In genomic region chr12:101706403-101706802, GRCh38 we compare ENCODE assay signal across 23 cellular contexts. TPM values are rescaled to one million over a fixed set of nuclear protein-coding genes. Genes with fewer than 3 reads are reported as not detected.
DNase-seq lines count a peak whose midpoint lies in the region; ATAC-seq, FAIRE-seq and TF ChIP-seq lines count a peak whose summit lies in the region.
"Had no signal": no experiment of that assay in that cellular context is flagged by ENCODE, and none has a peak within 500 bp of the region (broad histone marks: within the 10 kb centered on the region; RNA-seq: fewer than 3 reads in every experiment).

No MANE protein-coding gene starts in this region.

- BruUV-seq in HepG2 (replicated peaks; lab: Mats Ljungman, UMichigan): no TSS peak

- no peaks in the 10 kb centered on the region for H3K9me3 Mint-ChIP-seq in activated naive CD4-positive, alpha-beta T cell treated with anti-CD3 and anti-CD28 coated beads, Interleukin-2, amount 10 ng/mL, durations not matched to agents 7 days and 5 days
- H3K9me3 Mint-ChIP-seq: CD4-positive, alpha-beta memory T cell had no signal

- H3K4me1 Mint-ChIP-seq in activated naive CD4-positive, alpha-beta T cell treated with anti-CD3 and anti-CD28 coated beads, Interleukin-2, amount 10 ng/mL, durations not matched to agents 7 days and 5 days: peaks cover 18% of the 10 kb centered on the region

- 100% methylated on average over 1 of the region's 1 CpG for WGBS in HepG2 (ENCODE audit: low lambda C conversion rate)
- WGBS in right lobe of liver (ENCODE audit: insufficient coverage, low coverage, low lambda C conversion rate, missing lambda C conversion rate): 100% methylated on average over 1 of the region's 1 CpG
- WGBS in hepatocyte (ENCODE audit: low lambda C conversion rate, missing lambda C conversion rate): 95% methylated on average over 1 of the region's 1 CpG
- WGBS in SK-N-SH (ENCODE audit: low lambda C conversion rate): 100% methylated on average over 1 of the region's 1 CpG

- TF ChIP-seq CTCF in HepG2 (CRISPR knock-in tag; IDR thresholded peaks at IDR 0.05) (no peak), right lobe of liver (IDR thresholded peaks at IDR 0.05) (no peak), OCI-LY1 (IDR thresholded peaks at IDR 0.05; ENCODE audit: low read length) (no peak), hepatocyte (IDR thresholded peaks at IDR 0.05; ENCODE audit: poor library complexity) (no peak), SK-N-SH (IDR thresholded peaks at IDR 0.05) (no peak)

- no peaks in the 10 kb centered on the region for H3K9me2 ChIP-seq in OCI-LY1 (ENCODE audit: low read depth, low read length)
- H3K9me2 ChIP-seq in hepatocyte (replicated peaks; ENCODE audit: insufficient read depth): no peaks in the 10 kb centered on the region
- no peaks in the 10 kb centered on the region for H3K9me2 ChIP-seq in SK-N-SH

- no peaks in the 10 kb centered on the region for H3K27me3 ChIP-seq in HepG2 (ENCODE audit: control insufficient read depth in 1 of 2, insufficient read depth in 2 of 2, low read length in 2 of 2)
- H3K27me3 ChIP-seq in right lobe of liver: no peaks in the 10 kb centered on the region
- H3K27me3 ChIP-seq in OCI-LY1 (ENCODE audit: insufficient read depth, low read length): no peaks in the 10 kb centered on the region
- no peaks in the 10 kb centered on the region for H3K27me3 ChIP-seq in hepatocyte
- no peaks in the 10 kb centered on the region for H3K27me3 ChIP-seq in SK-N-SH (ENCODE audit: insufficient read depth)
- H3K27me3 ChIP-seq: BE2C; BLaER1 treated with 17β-estradiol and CSF1 and Interleukin-3, amounts not matched to agents 10 nM and 100 nM had no signal

- no peak for TF ChIP-seq EP300 in HepG2 (IDR thresholded peaks at IDR 0.05; ENCODE audit: low read depth in 2 of 2, low read length in 2 of 2)
- no peak for TF ChIP-seq EP300 in HepG2 (CRISPR knock-in tag; IDR thresholded peaks at IDR 0.05; ENCODE audit: borderline replicate concordance)
- no peak for TF ChIP-seq EP300 in SK-N-SH (IDR thresholded peaks at IDR 0.05; ENCODE audit: borderline replicate concordance in 1 of 2, low read depth in 1 of 2, low read length in 1 of 2)

- H3K79me2 ChIP-seq in HepG2 (ENCODE audit: insufficient read depth, low read length): peaks cover 85% of the 10 kb centered on the region
- H3K79me2 ChIP-seq in OCI-LY1 (ENCODE audit: insufficient read depth, low read length): peaks cover 84% of the 10 kb centered on the region
- peaks cover 86% of the 10 kb centered on the region for H3K79me2 ChIP-seq in hepatocyte
- H3K79me2 ChIP-seq in SK-N-SH (ENCODE audit: insufficient read depth): peaks cover 7% of the 10 kb centered on the region; the same call in 1 of the 2 replicates

- H3K36me3 Mint-ChIP-seq in activated naive CD4-positive, alpha-beta T cell treated with anti-CD3 and anti-CD28 coated beads, Interleukin-2, amount 10 ng/mL, durations not matched to agents 7 days and 5 days: no peaks in the 10 kb centered on the region
- H3K36me3 Mint-ChIP-seq: CD4-positive, alpha-beta memory T cell had no signal

- peaks cover 78% of the 10 kb centered on the region for H3K4me1 ChIP-seq in HepG2 (ENCODE audit: insufficient read depth, low read length)
- peaks cover 0 to 64% (median 0%) of the 10 kb centered on the region in 4 donors for H3K4me1 ChIP-seq in right lobe of liver
- peaks cover 37% of the 10 kb centered on the region for H3K4me1 ChIP-seq in OCI-LY1 (ENCODE audit: insufficient read depth, low read length, severe bottlenecking)
- H3K4me1 ChIP-seq in hepatocyte (ENCODE audit: insufficient read depth): peaks cover 17% of the 10 kb centered on the region
- H3K4me1 ChIP-seq in SK-N-SH (ENCODE audit: control insufficient read depth in 1 of 2, insufficient read depth in 2 of 2, low read depth in 1 of 2, low read length in 1 of 2): no peaks in the 10 kb centered on the region
- H3K4me1 ChIP-seq: A549, BE2C had no signal

- no peak overlapping the region for H3K27ac Mint-ChIP-seq in activated naive CD4-positive, alpha-beta T cell treated with anti-CD3 and anti-CD28 coated beads, Interleukin-2, amount 10 ng/mL, durations not matched to agents 7 days and 5 days
- H3K27ac Mint-ChIP-seq: CD4-positive, alpha-beta memory T cell had no signal

- H3K4me3 ChIP-seq in HepG2 (replicated peaks in 1 of 3; ENCODE audit: insufficient read depth in 1 of 3, low read depth in 2 of 3, low read length in 3 of 3) (no peak overlapping the region), right lobe of liver (no peak overlapping the region), OCI-LY1 (ENCODE audit: low read depth, low read length, poor library complexity, severe bottlenecking) (no peak overlapping the region), hepatocyte (no peak overlapping the region), SK-N-SH (ENCODE audit: low read depth in 2 of 2, low read length in 1 of 2) (no peak overlapping the region)
- H3K4me3 ChIP-seq: A549; BLaER1 treated with 17β-estradiol and CSF1 and Interleukin-3, amounts not matched to agents 10 nM and 100 nM; HAP-1 had no signal

- no peaks in the 10 kb centered on the region for H3K9me3 ChIP-seq in HepG2 (ENCODE audit: low read length)
- H3K9me3 ChIP-seq in right lobe of liver: no peaks in the 10 kb centered on the region
- no peaks in the 10 kb centered on the region for H3K9me3 ChIP-seq in OCI-LY1 (ENCODE audit: low read length)
- H3K9me3 ChIP-seq in hepatocyte (ENCODE audit: low read depth): no peaks in the 10 kb centered on the region
- H3K9me3 ChIP-seq in SK-N-SH: no peaks in the 10 kb centered on the region
- H3K9me3 ChIP-seq: A549; BE2C; BLaER1 treated with 17β-estradiol and CSF1 and Interleukin-3, amounts not matched to agents 10 nM and 100 nM; HAP-1 had no signal

- no peak overlapping the region for H3K4me2 ChIP-seq in HepG2 (ENCODE audit: low read depth, low read length)
- no peak overlapping the region; the same call in 1 of the 2 replicates for H3K4me2 ChIP-seq in OCI-LY1 (ENCODE audit: low read length)
- H3K4me2 ChIP-seq in hepatocyte: peak overlapping the region; percentile 24
- H3K4me2 ChIP-seq in SK-N-SH: no peak overlapping the region
- H3K4me2 ChIP-seq: A549; BLaER1 treated with 17β-estradiol and CSF1 and Interleukin-3, amounts not matched to agents 10 nM and 100 nM had no signal

- ATAC-seq in HepG2 (no peak), right lobe of liver (no peak)

- H3K36me3 ChIP-seq in HepG2 (replicated peaks in 1 of 2; ENCODE audit: control insufficient read depth in 1 of 2, insufficient read depth in 2 of 2, low read length in 2 of 2): peaks cover 2 to 10% of the 10 kb centered on the region in 2 experiments; a peak in 3 of 5 replicates
- H3K36me3 ChIP-seq in right lobe of liver: no peaks in the 10 kb centered on the region
- peaks cover 12% of the 10 kb centered on the region for H3K36me3 ChIP-seq in OCI-LY1 (ENCODE audit: insufficient read depth, low read length)
- H3K36me3 ChIP-seq in hepatocyte (replicated peaks; ENCODE audit: insufficient read depth, low read depth): no peaks in the 10 kb centered on the region
- H3K36me3 ChIP-seq in SK-N-SH (replicated peaks in 1 of 2; ENCODE audit: control insufficient read depth in 1 of 2, insufficient read depth in 2 of 2, low read length in 1 of 2): no peaks in the 10 kb centered on the region
- H3K36me3 ChIP-seq: BE2C had no signal

- H3K4me3 Mint-ChIP-seq in activated naive CD4-positive, alpha-beta T cell treated with anti-CD3 and anti-CD28 coated beads, Interleukin-2, amount 10 ng/mL, durations not matched to agents 7 days and 5 days: no peak overlapping the region
- H3K4me3 Mint-ChIP-seq: CD4-positive, alpha-beta memory T cell had no signal

- TF ChIP-seq POLR2A in HepG2 (IDR thresholded peaks at IDR 0.05; ENCODE audit: insufficient read depth in 1 of 2, low read depth in 2 of 2, low read length in 2 of 2): no peak
- no peak for TF ChIP-seq POLR2A in right lobe of liver (IDR thresholded peaks at IDR 0.05)

- H3K9ac ChIP-seq in HepG2 (ENCODE audit: insufficient read depth, low read depth, low read length) (no peak overlapping the region), OCI-LY1 (ENCODE audit: low read length) (no peak overlapping the region), SK-N-SH (no peak overlapping the region)
- H3K9ac ChIP-seq: BLaER1 treated with 17β-estradiol and CSF1 and Interleukin-3, amounts not matched to agents 10 nM and 100 nM had no signal

- H3K27me3 Mint-ChIP-seq in activated naive CD4-positive, alpha-beta T cell treated with anti-CD3 and anti-CD28 coated beads, Interleukin-2, amount 10 ng/mL, durations not matched to agents 7 days and 5 days: no peaks in the 10 kb centered on the region
- H3K27me3 Mint-ChIP-seq: CD4-positive, alpha-beta memory T cell had no signal

- H3K27ac ChIP-seq in HepG2 (ENCODE audit: extremely low read length, insufficient read depth, low read length): no peak overlapping the region
- H3K27ac ChIP-seq in right lobe of liver: no peak overlapping the region
- peak overlapping the region; percentile 2 for H3K27ac ChIP-seq in OCI-LY1 (ENCODE audit: low read depth, low read length, poor library complexity, severe bottlenecking)
- no peak overlapping the region for H3K27ac ChIP-seq in hepatocyte
- no peak overlapping the region for H3K27ac ChIP-seq in SK-N-SH (ENCODE audit: low read depth in 2 of 2, low read length in 1 of 2)
- H3K27ac ChIP-seq: A549; BLaER1 treated with 17β-estradiol and CSF1 and Interleukin-3, amounts not matched to agents 10 nM and 100 nM had no signal

- H2AFZ ChIP-seq in HepG2 (ENCODE audit: low read length) (no peak overlapping the region), OCI-LY1 (ENCODE audit: low read length) (no peak overlapping the region), hepatocyte (no peak overlapping the region), SK-N-SH (ENCODE audit: low read depth) (no peak overlapping the region)

- POLR2A ChIA-PET in HepG2 (lab: Yijun Ruan, JAX) (no interaction called here), SK-N-SH (lab: Yijun Ruan, JAX) (no interaction called here)

- no peak for TF ChIP-seq RAD21 in HepG2 (CRISPR knock-in tag; IDR thresholded peaks at IDR 0.05)
- TF ChIP-seq RAD21 in SK-N-SH (IDR thresholded peaks at IDR 0.05; ENCODE audit: low read length): no peak

- DNase-seq in HepG2 (ENCODE audit: low spot score) (no peak), right lobe of liver (no peak), hepatocyte (ENCODE audit: low spot score) (no peak), SK-N-SH (no peak), amniotic stem cell (lab: John Stamatoyannopoulos, UW) (no peak)
- DNase-seq in activated naive CD4-positive, alpha-beta T cell treated with anti-CD3 and anti-CD28 coated beads, Interleukin-2, amount 10 ng/mL, durations not matched to agents 7 days and 5 days: no peak
- DNase-seq: 8988T; ACHN; AML-193; BE2C; Calu3; CD4-positive, alpha-beta memory T cell; COR-L47; DMS53; GOT3 had no signal

- in situ Hi-C loops in HepG2 (cut with HindIII; ENCODE audit: extremely low pct_ligation_motif_present, low pct_unique_long_range_greater_than_20kb): no loop called here

- H3F3A ChIP-seq in OCI-LY1 (ENCODE audit: insufficient read depth, low read length) (no peaks in the 10 kb centered on the region), SK-N-SH (replicated peaks; ENCODE audit: insufficient read depth) (no peaks in the 10 kb centered on the region)

- intact Hi-C loops in HepG2 (cut with micrococcal nuclease; ENCODE audit: unreplicated experiment): no loop called here
- intact Hi-C loops in right lobe of liver (cut with DNase I): no loop called here

- CTCF ChIA-PET in HepG2 (lab: Yijun Ruan, JAX; ENCODE audit: low intra/inter-chr PET ratio, low total read pairs): no interaction called here
- CTCF ChIA-PET in SK-N-SH (lab: Yijun Ruan, JAX): interaction anchor here (1.9 kb wide), 1 partner anchor 67 kb away, joined by 6 read pairs; no protein-coding TSS in a partner anchor
- CTCF ChIA-PET in activated naive CD4-positive, alpha-beta T cell treated with anti-CD3 and anti-CD28 coated beads, Interleukin-2, amount 10 ng/mL, durations not matched to agents 7 days and 5 days (lab: Charles Lee): no interaction called here

- FAIRE-seq in HepG2 (lab: Jason Lieb, UNC): no peak
- FAIRE-seq: A549, G401.6, GM12892, H54 had no signal

- H4K20me1 ChIP-seq in HepG2 (ENCODE audit: insufficient read depth, low read length) (peaks cover 30% of the 10 kb centered on the region), OCI-LY1 (ENCODE audit: insufficient read depth, low read length) (no peaks in the 10 kb centered on the region), hepatocyte (ENCODE audit: insufficient read depth, poor library complexity, severe bottlenecking) (peaks cover 35% of the 10 kb centered on the region), SK-N-SH (ENCODE audit: insufficient read depth) (no peaks in the 10 kb centered on the region)

RNA-seq across cellular contexts. Expression of gene CHPT1, which starts 9.0 kb away (rescaled TPM):
- total RNA-seq in HepG2 (2016; rRNA removed; fragmentation: Illumina TruSeq; extraction: Trizol): 129 and 178 TPM in 2 replicates
- total RNA-seq in HepG2 (2016; cell fraction: cytosol; rRNA removed; fragmentation: Illumina TruSeq; extraction: Trizol; ENCODE audit: low read depth): 208 and 211 TPM in 2 replicates
- 126 and 183 TPM in 2 replicates for total RNA-seq in HepG2 (2016; cell fraction: insoluble cytoplasmic fraction; rRNA removed; fragmentation: Illumina TruSeq; extraction: Trizol)
- total RNA-seq in HepG2 (2016; cell fraction: membrane; rRNA removed; fragmentation: Illumina TruSeq; extraction: Trizol): 296 and 310 TPM in 2 replicates
- 171 and 189 TPM in 2 replicates for total RNA-seq in HepG2 (2016; cell fraction: nucleus; rRNA removed; fragmentation: Illumina TruSeq; extraction: Trizol)
- 88.1 and 117 TPM in 2 replicates for polyA plus RNA-seq in HepG2 (2011; rRNA removed)
- 49.7 and 67.3 TPM in 2 replicates for polyA plus RNA-seq in HepG2 (2011; cell fraction: cytosol; rRNA removed)
- polyA plus RNA-seq in HepG2 (2011; cell fraction: nucleus; rRNA removed): 44.4 and 56.5 TPM in 2 replicates
- polyA plus RNA-seq in HepG2 (2012): 90.0 and 113 TPM in 2 replicates
- 361 and 410 TPM in 2 replicates for polyA plus RNA-seq in HepG2 (2016; cell fraction: cytosol; fragmentation: Illumina TruSeq; extraction: Trizol; ENCODE audit: low read depth)
- 161 and 176 TPM in 2 replicates for polyA plus RNA-seq in HepG2 (2016; cell fraction: insoluble cytoplasmic fraction; fragmentation: Illumina TruSeq; extraction: Trizol; ENCODE audit: low read depth)
- polyA plus RNA-seq in HepG2 (2016; cell fraction: membrane; fragmentation: Illumina TruSeq; extraction: Trizol; ENCODE audit: low read depth): 379 and 382 TPM in 2 replicates
- 235 and 262 TPM in 2 replicates for polyA plus RNA-seq in HepG2 (2016; cell fraction: nucleus; fragmentation: Illumina TruSeq; extraction: Trizol; ENCODE audit: insufficient read depth, low read depth)
- 12.6 and 91.0 TPM in 2 replicates for polyA minus RNA-seq in HepG2 (2011; rRNA and poly(A)+ RNA removed; ENCODE audit: low replicate concordance)
- polyA minus RNA-seq in HepG2 (2011; cell fraction: cytosol; rRNA and poly(A)+ RNA removed): 46.9 and 67.8 TPM in 2 replicates
- polyA minus RNA-seq in HepG2 (2011; cell fraction: nucleus; rRNA and poly(A)+ RNA removed): 134 and 160 TPM in 2 replicates
- total RNA-seq in right lobe of liver: 100 to 1,000 TPM in 1 of 6 experiments, 10 to 100 TPM in 5; 52.3 to 110 (median 75.8) TPM
- 92.3 and 100 TPM in 2 replicates for total RNA-seq in hepatocyte
- polyA plus RNA-seq in hepatocyte: 95.1 and 127 TPM in 2 replicates
- polyA plus RNA-seq in SK-N-SH (2012; rRNA removed): 12.0 and 13.2 TPM in 2 replicates
- 15.9 and 19.3 TPM in 2 replicates for polyA plus RNA-seq in SK-N-SH (2012; cell fraction: cytosol; rRNA removed)
- 3.4 and 8.4 TPM in 2 replicates for polyA plus RNA-seq in SK-N-SH (2012; cell fraction: nucleus; rRNA removed)

RNA-seq across cellular contexts. Expression of gene SYCP3, which starts 32.9 kb away (rescaled TPM):
- not detected in 2 replicates for total RNA-seq in HepG2 (2016; rRNA removed; fragmentation: Illumina TruSeq; extraction: Trizol)
- total RNA-seq in HepG2 (2016; cell fraction: cytosol; rRNA removed; fragmentation: Illumina TruSeq; extraction: Trizol; ENCODE audit: low read depth): not detected in 2 replicates
- not detected in 2 replicates for total RNA-seq in HepG2 (2016; cell fraction: insoluble cytoplasmic fraction; rRNA removed; fragmentation: Illumina TruSeq; extraction: Trizol)
- not detected in 2 replicates for total RNA-seq in HepG2 (2016; cell fraction: membrane; rRNA removed; fragmentation: Illumina TruSeq; extraction: Trizol)
- not detected in 2 replicates for total RNA-seq in HepG2 (2016; cell fraction: nucleus; rRNA removed; fragmentation: Illumina TruSeq; extraction: Trizol)
- polyA plus RNA-seq in HepG2 (2011; rRNA removed): not detected in 2 replicates
- polyA plus RNA-seq in HepG2 (2011; cell fraction: cytosol; rRNA removed): not detected in 2 replicates
- not detected in 2 replicates for polyA plus RNA-seq in HepG2 (2011; cell fraction: nucleus; rRNA removed)
- polyA plus RNA-seq in HepG2 (2012): 0.97 and 1.0 TPM in 2 replicates
- not detected in 2 replicates for polyA plus RNA-seq in HepG2 (2016; cell fraction: cytosol; fragmentation: Illumina TruSeq; extraction: Trizol; ENCODE audit: low read depth)
- not detected in 2 replicates for polyA plus RNA-seq in HepG2 (2016; cell fraction: insoluble cytoplasmic fraction; fragmentation: Illumina TruSeq; extraction: Trizol; ENCODE audit: low read depth)
- polyA plus RNA-seq in HepG2 (2016; cell fraction: membrane; fragmentation: Illumina TruSeq; extraction: Trizol; ENCODE audit: low read depth): not detected in 2 replicates
- not detected in 2 replicates for polyA plus RNA-seq in HepG2 (2016; cell fraction: nucleus; fragmentation: Illumina TruSeq; extraction: Trizol; ENCODE audit: insufficient read depth, low read depth)
- polyA minus RNA-seq in HepG2 (2011; rRNA and poly(A)+ RNA removed; ENCODE audit: low replicate concordance): 0.12 TPM in 1 of 2 replicates, not detected in the other
- not detected in 2 replicates for polyA minus RNA-seq in HepG2 (2011; cell fraction: cytosol; rRNA and poly(A)+ RNA removed)
- polyA minus RNA-seq in HepG2 (2011; cell fraction: nucleus; rRNA and poly(A)+ RNA removed): 0.50 and 0.90 TPM in 2 replicates
- total RNA-seq in right lobe of liver: not detected
- total RNA-seq in hepatocyte: 0.07 TPM in 1 of 2 replicates, not detected in the other
- polyA plus RNA-seq in hepatocyte: 1.0 and 1.2 TPM in 2 replicates
- 0.06 and 0.07 TPM in 2 replicates for polyA plus RNA-seq in SK-N-SH (2012; rRNA removed)
- polyA plus RNA-seq in SK-N-SH (2012; cell fraction: cytosol; rRNA removed): 0.03 TPM in 1 of 2 replicates, not detected in the other
- 0.26 and 0.30 TPM in 2 replicates for polyA plus RNA-seq in SK-N-SH (2012; cell fraction: nucleus; rRNA removed)
- total RNA-seq: Daoy had no signal
